In genomic region chr17:3524024-3524423, GRCh38 we compare ENCODE assay signal across 2 cellular contexts.
TF ChIP-seq lines count a peak whose summit lies in the region.

No MANE protein-coding gene starts in this region.

TF ChIP-seq in IMR-90, 13 proteins besides CTCF, POLR2A, EP300 and RAD21:
- TF ChIP-seq RCOR1 (IDR thresholded peaks at IDR 0.05; ENCODE audit: insufficient replicate concordance, low read length) (no peak), MAFK (IDR thresholded peaks at IDR 0.05; ENCODE audit: low read depth, low read length) (no peak), NFE2L2 (IDR thresholded peaks at IDR 0.05; ENCODE audit: low read depth, low read length) (no peak), USF2 (IDR thresholded peaks at IDR 0.05; ENCODE audit: low read depth, low read length) (no peak), CHD1 (IDR thresholded peaks at IDR 0.05; ENCODE audit: low read depth, low read length) (no peak), FOS (IDR thresholded peaks at IDR 0.05; ENCODE audit: low read depth, low read length) (no peak), SMC3 (IDR thresholded peaks at IDR 0.05; ENCODE audit: low read depth, low read length) (no peak), CEBPB (IDR thresholded peaks at IDR 0.05; ENCODE audit: low read depth, low read length) (no peak), MAZ (IDR thresholded peaks at IDR 0.05; ENCODE audit: borderline replicate concordance, low read depth, low read length) (no peak), MXI1 (IDR thresholded peaks at IDR 0.05; ENCODE audit: borderline replicate concordance, low read depth, low read length) (no peak), RFX5 (IDR thresholded peaks at IDR 0.05; ENCODE audit: low read depth, low read length) (no peak), ELK1 (IDR thresholded peaks at IDR 0.05; ENCODE audit: borderline replicate concordance, low read depth, low read length) (no peak)

TF ChIP-seq in H1, 55 proteins besides CTCF, POLR2A, EP300 and RAD21:
- TF ChIP-seq KDM1A (IDR thresholded peaks at IDR 0.05; ENCODE audit: borderline replicate concordance, low read length) (no peak), ASH2L (IDR thresholded peaks at IDR 0.05; ENCODE audit: low read length) (no peak), CHD7 (IDR thresholded peaks at IDR 0.05; ENCODE audit: insufficient replicate concordance, low read length) (no peak), HDAC2 (IDR thresholded peaks at IDR 0.05; ENCODE audit: borderline replicate concordance in 1 of 2, low read depth in 2 of 2, low read length in 2 of 2) (no peak), EZH2 (IDR thresholded peaks at IDR 0.05; ENCODE audit: low read depth, low read length, severe bottlenecking) (no peak), JUND (IDR thresholded peaks at IDR 0.05; ENCODE audit: low read length) (no peak), SIX5 (IDR thresholded peaks at IDR 0.05; ENCODE audit: low read depth, low read length) (no peak), SAP30 (IDR thresholded peaks at IDR 0.05; ENCODE audit: insufficient read depth, insufficient replicate concordance, low read length) (no peak), RFX5 (IDR thresholded peaks at IDR 0.05; ENCODE audit: borderline replicate concordance, low read depth, low read length) (no peak), CHD2 (IDR thresholded peaks at IDR 0.05; ENCODE audit: low read length) (no peak), TAF7 (optimal IDR thresholded peaks at IDR 0.05; ENCODE audit: borderline replicate concordance, low read depth, low read length) (no peak), FOSL1 (IDR thresholded peaks at IDR 0.05; ENCODE audit: insufficient read depth, low read depth, low read length) (no peak), NANOG (IDR thresholded peaks at IDR 0.05; ENCODE audit: insufficient read depth, low read depth, low read length, poor library complexity, severe bottlenecking) (no peak), CREB1 (IDR thresholded peaks at IDR 0.05) (no peak), MAX (IDR thresholded peaks at IDR 0.05) (no peak)
